In the genomic region with DNA sequence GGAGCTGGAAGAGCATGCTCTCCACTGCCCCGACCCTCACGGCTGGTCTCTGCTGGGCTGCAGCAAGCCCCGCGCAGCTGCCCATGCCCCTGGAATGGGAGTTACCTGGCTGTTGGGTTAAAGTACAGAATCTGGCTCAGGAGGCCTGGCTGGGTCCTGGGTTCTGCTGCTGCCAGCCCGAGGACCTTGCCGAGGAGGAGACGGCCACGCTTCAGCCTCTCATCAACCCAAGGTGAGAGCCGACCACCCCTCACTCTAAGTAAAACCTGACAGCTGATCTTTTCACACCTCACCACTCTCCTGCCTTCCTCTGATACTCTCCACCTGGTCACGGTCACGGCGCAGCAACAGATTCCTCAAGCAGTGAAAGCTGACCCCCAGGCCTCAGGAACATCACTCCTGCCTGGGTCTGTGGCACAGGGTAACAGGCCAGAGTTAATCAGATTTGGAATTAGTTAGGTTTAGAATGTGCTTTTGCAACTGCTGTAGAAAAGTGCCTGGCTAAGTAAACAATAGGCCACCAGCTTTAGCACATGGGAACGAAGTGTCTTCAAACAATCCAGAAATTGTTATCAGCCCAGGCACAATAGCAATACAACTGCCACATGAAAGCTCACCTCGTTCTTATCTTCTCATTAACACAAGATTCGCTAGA, we compare ENCODE assay signal across 1 cellular context.
TF ChIP-seq lines count a peak whose summit lies in the region.

No MANE protein-coding gene starts in this region.

TF ChIP-seq in H1, 55 proteins besides CTCF, POLR2A, EP300 and RAD21 (continued from another document):
- TF ChIP-seq SRF (IDR thresholded peaks at IDR 0.05; ENCODE audit: low read depth, low read length) = no peak
- TF ChIP-seq, protein P1, sequence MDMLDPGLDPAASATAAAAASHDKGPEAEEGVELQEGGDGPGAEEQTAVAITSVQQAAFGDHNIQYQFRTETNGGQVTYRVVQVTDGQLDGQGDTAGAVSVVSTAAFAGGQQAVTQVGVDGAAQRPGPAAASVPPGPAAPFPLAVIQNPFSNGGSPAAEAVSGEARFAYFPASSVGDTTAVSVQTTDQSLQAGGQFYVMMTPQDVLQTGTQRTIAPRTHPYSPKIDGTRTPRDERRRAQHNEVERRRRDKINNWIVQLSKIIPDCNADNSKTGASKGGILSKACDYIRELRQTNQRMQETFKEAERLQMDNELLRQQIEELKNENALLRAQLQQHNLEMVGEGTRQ (IDR thresholded peaks at IDR 0.05; ENCODE audit: low read length) = no peak
- TF ChIP-seq NANOG (IDR thresholded peaks at IDR 0.05; ENCODE audit: insufficient read depth, low read depth, low read length, poor library complexity, severe bottlenecking) = no peak
- TF ChIP-seq, protein P2, sequence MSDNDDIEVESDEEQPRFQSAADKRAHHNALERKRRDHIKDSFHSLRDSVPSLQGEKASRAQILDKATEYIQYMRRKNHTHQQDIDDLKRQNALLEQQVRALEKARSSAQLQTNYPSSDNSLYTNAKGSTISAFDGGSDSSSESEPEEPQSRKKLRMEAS (IDR thresholded peaks at IDR 0.05) = no peak
- TF ChIP-seq CEBPB (IDR thresholded peaks at IDR 0.05; ENCODE audit: low read depth, low read length) = no peak
- no peak for TF ChIP-seq JUN (IDR thresholded peaks at IDR 0.05; ENCODE audit: low read depth, low read length)
- no peak for TF ChIP-seq YY1 (IDR thresholded peaks at IDR 0.05; ENCODE audit: low read depth, low read length)
- TF ChIP-seq ZNF274 (IDR thresholded peaks at IDR 0.05; ENCODE audit: borderline replicate concordance, extremely low read depth, low read length) = no peak
